16 cellular contexts compared by ENCODE assay signal in the genomic region with DNA sequence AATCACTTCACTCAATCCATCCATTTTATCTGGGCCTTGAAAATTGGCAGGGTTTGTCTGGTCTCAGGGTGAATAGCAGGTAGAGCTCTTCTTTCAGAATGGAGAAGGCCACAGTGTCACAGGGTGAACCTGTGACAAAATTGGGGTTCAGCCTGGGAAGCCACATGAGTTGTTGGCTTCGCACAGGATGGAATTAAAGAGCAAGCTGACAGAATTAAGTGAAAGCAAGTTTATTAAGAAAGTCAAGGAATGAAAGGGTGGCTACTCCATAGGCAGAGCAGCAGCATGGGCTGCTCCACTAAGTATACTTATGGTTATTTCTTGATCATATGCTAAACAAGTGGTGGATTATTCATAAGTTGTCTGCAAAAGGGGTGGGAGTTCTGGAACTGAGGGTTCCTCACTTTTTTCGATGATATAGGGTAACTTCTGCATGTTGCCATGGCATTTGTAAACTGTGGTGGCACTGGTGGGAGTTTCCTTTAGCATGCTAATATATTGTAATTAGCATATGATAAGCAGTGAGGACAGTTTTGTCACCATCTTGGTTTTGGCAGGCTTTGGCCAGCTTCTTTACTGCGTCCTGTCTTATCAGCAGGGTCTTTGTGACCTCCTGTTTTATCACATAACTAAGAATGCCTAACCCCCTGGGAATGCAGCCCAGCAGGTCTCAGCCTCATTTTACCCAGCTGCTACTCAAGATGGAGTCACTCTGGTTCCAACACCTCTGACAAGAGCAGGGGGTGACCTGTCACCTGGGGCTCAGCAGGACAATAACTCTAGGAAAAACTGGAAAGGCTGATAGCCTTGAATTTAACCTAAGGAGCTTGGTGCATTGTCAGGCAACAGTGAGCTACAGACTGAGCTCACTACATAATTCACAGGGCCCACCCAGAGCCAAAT. TPM values are rescaled to one million over a fixed set of nuclear protein-coding genes. Genes with fewer than 3 reads are reported as not detected.
DNase-seq lines count a peak whose midpoint lies in the region; ATAC-seq, FAIRE-seq and TF ChIP-seq lines count a peak whose summit lies in the region.
"Had no signal": no experiment of that assay in that cellular context is flagged by ENCODE, and none has a peak within 500 bp of the region (broad histone marks: within the 10 kb centered on the region; RNA-seq: fewer than 3 reads in every experiment).

No MANE protein-coding gene starts in this region.

- no peaks in the 10 kb centered on the region for H3K27me3 ChIP-seq in foreskin keratinocyte
- H3K27me3 ChIP-seq: SJSA1, suprapubic skin had no signal

- CTCF ChIA-PET in activated CD4-positive, alpha-beta T cell treated with anti-CD3 and anti-CD28 coated beads, Interleukin-2, amount 10 ng/mL, durations not matched to agents 7 days and 5 days (lab: Charles Lee), result interaction anchor here (1.3 kb wide), 1 partner anchor 21 kb away, joined by 3 read pairs; no protein-coding TSS in a partner anchor

- POLR2A ChIA-PET in activated CD4-positive, alpha-beta T cell treated with anti-CD3 and anti-CD28 coated beads, Interleukin-2, amount 10 ng/mL, durations not matched to agents 7 days and 5 days (lab: Charles Lee), result no interaction called here

- no peak overlapping the region for H3K27ac Mint-ChIP-seq in activated CD4-positive, alpha-beta T cell treated with anti-CD3 and anti-CD28 coated beads, Interleukin-2, amount 10 ng/mL, durations not matched to agents 7 days and 5 days
- peak overlapping the region; percentile 82 for H3K27ac Mint-ChIP-seq in activated naive CD8-positive, alpha-beta T cell treated with anti-CD3 and anti-CD28 coated beads, Interleukin-2, amount 50 U/mL, for 24 hours
- H3K27ac Mint-ChIP-seq in neural crest cell (ENCODE audit: unreplicated experiment), result peak overlapping the region; percentile 4
- H3K27ac Mint-ChIP-seq: HFFc6 had no signal

- no peaks in the 10 kb centered on the region for H3K27me3 Mint-ChIP-seq in activated CD4-positive, alpha-beta T cell treated with anti-CD3 and anti-CD28 coated beads, Interleukin-2, amount 10 ng/mL, durations not matched to agents 7 days and 5 days
- no peaks in the 10 kb centered on the region for H3K27me3 Mint-ChIP-seq in activated naive CD8-positive, alpha-beta T cell treated with anti-CD3 and anti-CD28 coated beads, Interleukin-2, amount 50 U/mL, for 24 hours
- H3K27me3 Mint-ChIP-seq in neural crest cell (ENCODE audit: low read depth), result no peaks in the 10 kb centered on the region

- no peak for TF ChIP-seq CTCF in neural crest cell (conservative IDR thresholded peaks at IDR 0.05)
- TF ChIP-seq CTCF in foreskin keratinocyte (conservative IDR thresholded peaks at IDR 0.05), result no peak

- no peaks in the 10 kb centered on the region for H3K9me3 Mint-ChIP-seq in activated CD4-positive, alpha-beta T cell treated with anti-CD3 and anti-CD28 coated beads, Interleukin-2, amount 10 ng/mL, durations not matched to agents 7 days and 5 days
- no peaks in the 10 kb centered on the region for H3K9me3 Mint-ChIP-seq in activated naive CD8-positive, alpha-beta T cell treated with anti-CD3 and anti-CD28 coated beads, Interleukin-2, amount 50 U/mL, for 24 hours
- H3K9me3 Mint-ChIP-seq in neural crest cell, result peaks cover 9% of the 10 kb centered on the region
- H3K9me3 Mint-ChIP-seq: HFFc6 had no signal

- peak; percentile 44 for DNase-seq in activated CD4-positive, alpha-beta T cell treated with anti-CD3 and anti-CD28 coated beads for 48 hours
- DNase-seq in activated CD4-positive, alpha-beta T cell treated with anti-CD3 and anti-CD28 coated beads, Interleukin-2, amount 10 ng/mL, durations not matched to agents 7 days and 5 days, result no peak
- DNase-seq in activated naive CD8-positive, alpha-beta T cell treated with anti-CD3 and anti-CD28 coated beads, Interleukin-2, amount 50 U/mL, for 24 hours, result no peak
- DNase-seq in neural crest cell (ENCODE audit: low read depth, low spot score) (no peak), RCC 7860 (ENCODE audit: low spot score) (no peak), foreskin keratinocyte (no peak)
- DNase-seq: activated gamma-delta T cell; caudate nucleus; head of caudate nucleus; HFFc6; NK-92 treated with Interleukin-12 subunit alpha and Interleukin-12 subunit beta, amount 100 ng/mL, for 24 hours had no signal

- no peak for FAIRE-seq in RCC 7860 (lab: Jason Lieb, UNC)
- FAIRE-seq: A549 had no signal

- peaks cover 64% of the 10 kb centered on the region for H3K36me3 Mint-ChIP-seq in activated CD4-positive, alpha-beta T cell treated with anti-CD3 and anti-CD28 coated beads, Interleukin-2, amount 10 ng/mL, durations not matched to agents 7 days and 5 days (ENCODE audit: low read depth)
- H3K36me3 Mint-ChIP-seq in activated naive CD8-positive, alpha-beta T cell treated with anti-CD3 and anti-CD28 coated beads, Interleukin-2, amount 50 U/mL, for 24 hours (ENCODE audit: low read depth), result peaks cover 30% of the 10 kb centered on the region
- peaks cover 19% of the 10 kb centered on the region for H3K36me3 Mint-ChIP-seq in neural crest cell (ENCODE audit: low read depth)

- peak; percentile 22 for ATAC-seq in activated naive CD8-positive, alpha-beta T cell treated with anti-CD3 and anti-CD28 coated beads, Interleukin-2, amount 50 U/mL, for 24 hours
- ATAC-seq in HG03175 (IDR thresholded peaks at IDR 0.05; ENCODE audit: unreplicated experiment) (no peak), foreskin keratinocyte (no peak)
- ATAC-seq: A549 had no signal

- H3K4me1 ChIP-seq in foreskin keratinocyte, result peaks cover 14% of the 10 kb centered on the region

- no peak overlapping the region for H3K27ac ChIP-seq in foreskin keratinocyte
- H3K27ac ChIP-seq: A549, SJSA1, suprapubic skin had no signal

- TF ChIP-seq POLR2A in GM19099 (IDR thresholded peaks at IDR 0.05; ENCODE audit: extremely low read depth, insufficient read length, low read depth), result peak; percentile 20

- no peak overlapping the region for H3K4me3 Mint-ChIP-seq in activated CD4-positive, alpha-beta T cell treated with anti-CD3 and anti-CD28 coated beads, Interleukin-2, amount 10 ng/mL, durations not matched to agents 7 days and 5 days
- peak overlapping the region; percentile 62 for H3K4me3 Mint-ChIP-seq in activated naive CD8-positive, alpha-beta T cell treated with anti-CD3 and anti-CD28 coated beads, Interleukin-2, amount 50 U/mL, for 24 hours
- no peak overlapping the region for H3K4me3 Mint-ChIP-seq in neural crest cell
- H3K4me3 Mint-ChIP-seq: HFFc6 had no signal

- H3K4me1 Mint-ChIP-seq in activated CD4-positive, alpha-beta T cell treated with anti-CD3 and anti-CD28 coated beads, Interleukin-2, amount 10 ng/mL, durations not matched to agents 7 days and 5 days, result peaks cover 68% of the 10 kb centered on the region
- peaks cover 80% of the 10 kb centered on the region for H3K4me1 Mint-ChIP-seq in activated naive CD8-positive, alpha-beta T cell treated with anti-CD3 and anti-CD28 coated beads, Interleukin-2, amount 50 U/mL, for 24 hours
- peaks cover 35% of the 10 kb centered on the region for H3K4me1 Mint-ChIP-seq in neural crest cell

RNA-seq across cellular contexts. Expression of gene IFNAR2, which starts 5.1 kb away (rescaled TPM):
- 10 to 100 TPM; 55.5 to 64.4 TPM for total RNA-seq in activated CD4-positive, alpha-beta T cell treated with anti-CD3 and anti-CD28 coated beads, Interleukin-2, amount 10 ng/mL, durations not matched to agents 7 days and 5 days
- total RNA-seq in neural crest cell (10.8 and 14.5 TPM in 2 replicates), foreskin keratinocyte (8.4 and 10.9 TPM in 2 replicates)
- 11.3 and 11.8 TPM in 2 replicates for polyA plus RNA-seq in foreskin keratinocyte

RNA-seq across cellular contexts. Expression of gene IL10RB, which starts 31.3 kb away (rescaled TPM):
- 10 to 100 TPM; 41.0 to 42.9 TPM for total RNA-seq in activated CD4-positive, alpha-beta T cell treated with anti-CD3 and anti-CD28 coated beads, Interleukin-2, amount 10 ng/mL, durations not matched to agents 7 days and 5 days
- total RNA-seq in neural crest cell, result 5.8 and 7.1 TPM in 2 replicates
- 26.0 and 26.6 TPM in 2 replicates for total RNA-seq in foreskin keratinocyte
- 20.8 and 23.3 TPM in 2 replicates for polyA plus RNA-seq in foreskin keratinocyte
